In genomic region chr12:27635349-27635972, GRCh38 we compare ENCODE assay signal across 8 cellular contexts.
DNase-seq lines count a peak whose midpoint lies in the region; ATAC-seq and TF ChIP-seq lines count a peak whose summit lies in the region.

No MANE protein-coding gene starts in this region.

- no peaks in the 10 kb centered on the region for H3K4me1 Mint-ChIP-seq in MCF 10A (ENCODE audit: insufficient read depth, unreplicated experiment)

- POLR2A ChIA-PET in MCF 10A (lab: Yijun Ruan, JAX) = interaction anchor here (0.7 to 3.1 kb wide), 5 partner anchors 9 to 199 kb away, joined by 3 to 22 read pairs (median 4); partner anchors contain the start of gene PPFIBP1

- intact Hi-C loops in Right ventricle myocardium superior (cut with DNase I) = no loop called here
- intact Hi-C loops in cardiac septum (cut with DNase I) = loop anchor here (2.0 to 10.0 kb wide), 2 partner anchors 61 to 111 kb away; partner anchors contain the start of gene PPFIBP1
- intact Hi-C loops in MCF 10A (cut with micrococcal nuclease) = loop anchor here (1.0 kb wide), 2 partner anchors 111 to 200 kb away; partner anchors contain the start of gene PPFIBP1

- H3K27me3 Mint-ChIP-seq in MCF 10A (ENCODE audit: insufficient read depth, unreplicated experiment) = no peaks in the 10 kb centered on the region

- no peaks in the 10 kb centered on the region for H3K9me3 Mint-ChIP-seq in MCF 10A (ENCODE audit: unreplicated experiment)

- ATAC-seq in Right ventricle myocardium superior (ENCODE audit: poor library complexity) = peak; percentile 48
- no peak for ATAC-seq in HG02938 (IDR thresholded peaks at IDR 0.05; ENCODE audit: unreplicated experiment)

- H3K27ac Mint-ChIP-seq in MCF 10A (ENCODE audit: low read depth, unreplicated experiment) = no peak overlapping the region

- CTCF ChIA-PET in MCF 10A (lab: Yijun Ruan, JAX) = interaction anchor here (0.6 to 3.1 kb wide), 26 partner anchors 9 to 508 kb away, joined by 3 to 49 read pairs (median 3); partner anchors contain the start of gene PPFIBP1

- peak; percentile 64 for TF ChIP-seq CTCF in MCF 10A (IDR thresholded peaks at IDR 0.05; ENCODE audit: unreplicated experiment)

- DNase-seq in Right ventricle myocardium superior (no peak), cardiac septum (ENCODE audit: low spot score) (no peak), NCI-H345 (lab: John Stamatoyannopoulos, UW) (peak; percentile 23), MCF 10A (ENCODE audit: unreplicated experiment) (peak; percentile 70), kidney glomerular epithelial cell (lab: John Stamatoyannopoulos, UW) (peak; percentile 27), T1000 (lab: John Stamatoyannopoulos, UW) (no peak), ureter (ENCODE audit: low spot score) (no peak)

- no peak overlapping the region for H3K4me3 Mint-ChIP-seq in MCF 10A (ENCODE audit: unreplicated experiment)

- BruUV-seq in MCF 10A (replicated peaks; lab: Mats Ljungman, UMichigan) = TSS peak; percentile 12

- H3K36me3 Mint-ChIP-seq in MCF 10A (ENCODE audit: insufficient read depth, unreplicated experiment) = peaks cover 30% of the 10 kb centered on the region

Comparison
In these comparisons a context has a peak if more than half of its experiments do, and no peak if none do; other contexts are left out.
1. DNase-seq: peak in NCI-H345 (single experiment), MCF 10A (single experiment) and kidney glomerular epithelial cell (single experiment); none in Right ventricle myocardium superior (single experiment), cardiac septum (single experiment), T1000 (single experiment) and ureter (single experiment).